Comparison of ENCODE assay signal across 18 cellular contexts in the genomic region with DNA sequence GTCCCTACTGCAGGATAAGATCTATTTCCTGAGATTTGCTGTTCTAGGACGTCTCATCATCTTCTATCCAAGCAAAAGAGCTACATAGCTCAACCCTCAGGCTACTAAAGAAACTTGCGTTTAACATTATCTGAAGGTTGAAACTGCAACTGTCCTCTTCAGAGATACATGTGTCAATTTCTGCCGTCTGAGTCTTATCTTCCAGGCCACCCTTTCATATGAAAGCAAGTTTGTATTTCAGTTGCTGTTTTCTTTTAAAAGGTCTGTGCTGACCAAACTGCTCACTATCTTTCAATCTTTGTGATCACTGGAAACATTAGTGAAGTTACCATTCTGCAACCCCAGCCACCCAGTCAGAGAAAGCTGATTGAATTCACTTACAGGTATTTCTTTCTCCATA.
DNase-seq lines count a peak whose midpoint lies in the region; ATAC-seq and TF ChIP-seq lines count a peak whose summit lies in the region.
"Had no signal": no experiment of that assay in that cellular context is flagged by ENCODE, and none has a peak within 500 bp of the region (broad histone marks: within the 10 kb centered on the region; RNA-seq: fewer than 3 reads in every experiment).

No MANE protein-coding gene starts in this region.

- no peaks in the 10 kb centered on the region for H3K9me2 ChIP-seq in GM23338 (ENCODE audit: insufficient read depth)

- no peak overlapping the region for H3K23ac ChIP-seq in trophoblast cell (ENCODE audit: low read length)

- DNase-seq in GM23338 (ENCODE audit: low spot score), result no peak
- no peak for DNase-seq in trophoblast cell
- no peak for DNase-seq in H7
- no peak for DNase-seq in activated naive CD4-positive, alpha-beta T cell treated with anti-CD3 and anti-CD28 coated beads, Interleukin-2, amount 50 U/mL, for 72 hours (ENCODE audit: low spot score in 2 of 2)
- DNase-seq: BE2C; CD4-positive, alpha-beta T cell; DMS53; HFFc6; Karpas-422; MG63; NCI-H1105; NCI-H1694 treated with DMSO at 0.1 percent for 48 hours; NCI-H2107; NCI-H2227 treated with DMSO at 0.1 percent for 48 hours; T-helper 17 cell had no signal

- H3K4me1 Mint-ChIP-seq in GM23338, result peaks cover 28% of the 10 kb centered on the region; the same call in 2 of the 3 replicates
- H3K4me1 Mint-ChIP-seq: T-helper 17 cell had no signal

- H3F3A ChIP-seq in GM23338 (replicated peaks; ENCODE audit: low read depth), result no peaks in the 10 kb centered on the region

- H2BK12ac ChIP-seq in trophoblast cell (ENCODE audit: low read length), result no peak overlapping the region

- whole genome bisulfite sequencing in trophoblast cell (ENCODE audit: extremely low coverage, insufficient coverage, insufficient read length), result no CpG with 5 or more reads among the region's 3 CpGs

- H3K27ac ChIP-seq in GM23338 (ENCODE audit: low read depth), result no peak overlapping the region
- H3K27ac ChIP-seq in trophoblast cell (ENCODE audit: low read depth, low read length), result peak overlapping the region; percentile 39

- peaks cover 8% of the 10 kb centered on the region; the same call in 2 of the 3 replicates for H3K36me3 Mint-ChIP-seq in GM23338 (ENCODE audit: low read depth)
- peaks cover 0 to 7% of the 10 kb centered on the region in 2 donors for H3K36me3 Mint-ChIP-seq in activated naive CD4-positive, alpha-beta T cell treated with anti-CD3 and anti-CD28 coated beads, Interleukin-2, amount 50 U/mL, for 72 hours

- ATAC-seq in GM18870 (IDR thresholded peaks at IDR 0.05; ENCODE audit: unreplicated experiment) (peak; percentile 50), GM23338 (no peak), HG03432 (IDR thresholded peaks at IDR 0.05; ENCODE audit: unreplicated experiment) (peak; percentile 64), HG02571 (IDR thresholded peaks at IDR 0.05; ENCODE audit: unreplicated experiment) (no peak)
- no peak for ATAC-seq in activated naive CD4-positive, alpha-beta T cell treated with anti-CD3 and anti-CD28 coated beads, Interleukin-2, amount 50 U/mL, for 72 hours
- ATAC-seq: T-helper 17 cell had no signal

- H2BK5ac ChIP-seq in trophoblast cell (ENCODE audit: low read depth, low read length, poor library complexity), result no peak overlapping the region

- H4K20me1 ChIP-seq in GM23338 (replicated peaks; ENCODE audit: insufficient read depth), result no peaks in the 10 kb centered on the region

- no peaks in the 10 kb centered on the region for H3K79me2 ChIP-seq in GM23338 (replicated peaks; ENCODE audit: insufficient read depth)
- no peaks in the 10 kb centered on the region for H3K79me2 ChIP-seq in trophoblast cell (ENCODE audit: control insufficient read depth, insufficient read depth, low read length, poor library complexity)

- peaks cover 2% of the 10 kb centered on the region for H3K9me3 ChIP-seq in trophoblast cell (ENCODE audit: insufficient read depth, low read depth, low read length)
- H3K9me3 ChIP-seq: BE2C had no signal

- H3K4me2 ChIP-seq in GM23338 (no peak overlapping the region), trophoblast cell (ENCODE audit: low read length) (no peak overlapping the region)

- no peak overlapping the region for H3K14ac ChIP-seq in trophoblast cell (ENCODE audit: low read length)

- H3K79me1 ChIP-seq in trophoblast cell (ENCODE audit: low read length), result no peaks in the 10 kb centered on the region

- H2AFZ ChIP-seq in GM23338, result 0 out of 2 replicates have a peak overlapping the region, but pooled peaks have one; percentile 1
- no peak overlapping the region for H2AFZ ChIP-seq in trophoblast cell (ENCODE audit: insufficient read depth, low read length, poor library complexity)

- no peak overlapping the region for H4K91ac ChIP-seq in trophoblast cell (ENCODE audit: low read depth, low read length)

- H3K36me3 ChIP-seq in GM23338 (ENCODE audit: insufficient read depth) (no peaks in the 10 kb centered on the region), trophoblast cell (ENCODE audit: control insufficient read depth in 1 of 2, insufficient read depth in 2 of 2, low read length in 2 of 2) (no peaks in the 10 kb centered on the region), H7 (replicated peaks; ENCODE audit: control insufficient read depth, insufficient read depth, low read length) (no peaks in the 10 kb centered on the region)
- H3K36me3 ChIP-seq: BE2C, MG63 had no signal

- H3K9me3 Mint-ChIP-seq in GM23338, result peaks cover 19% of the 10 kb centered on the region; the same call in 2 of the 3 replicates
- peaks cover 8 to 9% of the 10 kb centered on the region in 2 donors for H3K9me3 Mint-ChIP-seq in activated naive CD4-positive, alpha-beta T cell treated with anti-CD3 and anti-CD28 coated beads, Interleukin-2, amount 50 U/mL, for 72 hours

- H3K4me1 ChIP-seq in GM23338 (ENCODE audit: insufficient read depth) (peaks cover 28% of the 10 kb centered on the region), trophoblast cell (ENCODE audit: control insufficient read depth in 1 of 2, insufficient read depth in 2 of 2, low read length in 2 of 2) (peaks cover 0 to 2% of the 10 kb centered on the region in 2 experiments)
- H3K4me1 ChIP-seq: BE2C had no signal

- no peak overlapping the region for H3K9ac ChIP-seq in trophoblast cell (ENCODE audit: low read length)

- H2AK5ac ChIP-seq in trophoblast cell (ENCODE audit: low read length), result no peak overlapping the region

- no peak overlapping the region for H4K8ac ChIP-seq in trophoblast cell (ENCODE audit: low read depth, low read length)

- H3K27me3 ChIP-seq in GM23338 (ENCODE audit: insufficient read depth) (no peaks in the 10 kb centered on the region), trophoblast cell (ENCODE audit: insufficient read depth, low read length) (no peaks in the 10 kb centered on the region), H7 (ENCODE audit: control insufficient read depth, insufficient read depth, low read length) (no peaks in the 10 kb centered on the region)
- H3K27me3 ChIP-seq: BE2C, MG63 had no signal

- no peak overlapping the region for H3K4me3 Mint-ChIP-seq in GM23338
- H3K4me3 Mint-ChIP-seq: CD4-positive, alpha-beta T cell; HFFc6; T-helper 17 cell had no signal

- no peak overlapping the region for H3K27ac Mint-ChIP-seq in GM23338
- H3K27ac Mint-ChIP-seq in activated naive CD4-positive, alpha-beta T cell treated with anti-CD3 and anti-CD28 coated beads, Interleukin-2, amount 50 U/mL, for 72 hours, result no peak overlapping the region
- H3K27ac Mint-ChIP-seq: CD4-positive, alpha-beta T cell; HFFc6; T-helper 17 cell had no signal

- H3K18ac ChIP-seq in trophoblast cell (ENCODE audit: low read length), result no peak overlapping the region

- no peak overlapping the region for H4K12ac ChIP-seq in trophoblast cell (ENCODE audit: low read depth, low read length)

- H3K4ac ChIP-seq in trophoblast cell (ENCODE audit: low read depth, low read length), result no peak overlapping the region

- no peak overlapping the region for H3K4me3 ChIP-seq in GM23338
- H3K4me3 ChIP-seq in trophoblast cell (ENCODE audit: low read depth, low read length), result no peak overlapping the region
- no peak overlapping the region for H3K4me3 ChIP-seq in H7 (ENCODE audit: insufficient read depth, low read depth, low read length)
- H3K4me3 ChIP-seq: MG63 had no signal

- H3K27me3 Mint-ChIP-seq in GM23338 (ENCODE audit: insufficient read depth, low read depth, poor library complexity), result peaks cover 3% of the 10 kb centered on the region

- no peak overlapping the region for H2BK120ac ChIP-seq in trophoblast cell (ENCODE audit: insufficient read depth, low read length, poor library complexity)

- TF ChIP-seq CTCF in GM23338 (conservative IDR thresholded peaks at IDR 0.05; ENCODE audit: low read depth in 2 of 2), result no peak

TF ChIP-seq in GM23338, 12 proteins besides CTCF, POLR2A, EP300 and RAD21 (continues in another document):
- TF ChIP-seq CREB1 (CRISPR knock-in tag; IDR thresholded peaks at IDR 0.05; ENCODE audit: low read depth), result no peak
- no peak for TF ChIP-seq EZH2 (IDR thresholded peaks at IDR 0.05; ENCODE audit: low read depth, unreplicated experiment)
- TF ChIP-seq NANOG (IDR thresholded peaks at IDR 0.05; ENCODE audit: borderline replicate concordance), result no peak
- TF ChIP-seq, protein P1, sequence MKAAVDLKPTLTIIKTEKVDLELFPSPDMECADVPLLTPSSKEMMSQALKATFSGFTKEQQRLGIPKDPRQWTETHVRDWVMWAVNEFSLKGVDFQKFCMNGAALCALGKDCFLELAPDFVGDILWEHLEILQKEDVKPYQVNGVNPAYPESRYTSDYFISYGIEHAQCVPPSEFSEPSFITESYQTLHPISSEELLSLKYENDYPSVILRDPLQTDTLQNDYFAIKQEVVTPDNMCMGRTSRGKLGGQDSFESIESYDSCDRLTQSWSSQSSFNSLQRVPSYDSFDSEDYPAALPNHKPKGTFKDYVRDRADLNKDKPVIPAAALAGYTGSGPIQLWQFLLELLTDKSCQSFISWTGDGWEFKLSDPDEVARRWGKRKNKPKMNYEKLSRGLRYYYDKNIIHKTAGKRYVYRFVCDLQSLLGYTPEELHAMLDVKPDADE (IDR thresholded peaks at IDR 0.05), result no peak
- no peak for TF ChIP-seq EZH2phosphoT487 (IDR thresholded peaks at IDR 0.05; ENCODE audit: unreplicated experiment)
- TF ChIP-seq POLR2AphosphoS5 (IDR thresholded peaks at IDR 0.05; ENCODE audit: low read depth), result no peak
- no peak for TF ChIP-seq STAT1 (IDR thresholded peaks at IDR 0.05; ENCODE audit: unreplicated experiment)
- no peak for TF ChIP-seq REST (IDR thresholded peaks at IDR 0.05; ENCODE audit: unreplicated experiment)
- no peak for TF ChIP-seq ZNF331 (CRISPR knock-in tag; IDR thresholded peaks at IDR 0.05; ENCODE audit: low read depth)

Comparison
In these comparisons a context has a peak if more than half of its experiments do, and no peak if none do; other contexts are left out.
1. ATAC-seq: peak in GM18870 (single experiment) and HG03432 (single experiment); none in GM23338 (single experiment), HG02571 (single experiment) and activated naive CD4-positive, alpha-beta T cell treated with anti-CD3 and anti-CD28 coated beads, Interleukin-2, amount 50 U/mL, for 72 hours (0 of 2).